In genomic region chr11:66044757-66045156, GRCh38 we compare ENCODE assay signal across 9 cellular contexts. TPM values are rescaled to one million over a fixed set of nuclear protein-coding genes. Genes with fewer than 3 reads are reported as not detected.
DNase-seq lines count a peak whose midpoint lies in the region; ATAC-seq and TF ChIP-seq lines count a peak whose summit lies in the region.
"Had no signal": no experiment of that assay in that cellular context is flagged by ENCODE, and none has a peak within 500 bp of the region (broad histone marks: within the 10 kb centered on the region; RNA-seq: fewer than 3 reads in every experiment).

No MANE protein-coding gene starts in this region.

- H3K9ac ChIP-seq in BLaER1 = no peak overlapping the region

- H3K4me1 ChIP-seq in BLaER1 (peaks cover 24% of the 10 kb centered on the region), ovary (ENCODE audit: insufficient read depth) (no peaks in the 10 kb centered on the region)

- H3K27me3 Mint-ChIP-seq in T-helper 17 cell (no peaks in the 10 kb centered on the region), immature natural killer cell (ENCODE audit: low read depth in 3 of 3) (peaks cover 0 to 11% (median 9%) of the 10 kb centered on the region in 3 donors)

- H3K9me3 ChIP-seq in BLaER1 = no peaks in the 10 kb centered on the region
- H3K9me3 ChIP-seq in T-helper 17 cell (ENCODE audit: control insufficient read depth, low read length, poor library complexity, severe bottlenecking) = no peaks in the 10 kb centered on the region
- H3K9me3 ChIP-seq in ovary = no peaks in the 10 kb centered on the region

- no peak for TF ChIP-seq POLR2A in ovary (IDR thresholded peaks at IDR 0.05)

- 59 to 71% (median 68%) methylated on average over 6 of the region's 6 CpGs for WGBS in ovary, 3 donors

- peak; percentile 5 for ATAC-seq in T-helper 17 cell

- H4K20me1 ChIP-seq in BLaER1 = no peaks in the 10 kb centered on the region

- no peak for TF ChIP-seq EP300 in ovary (IDR thresholded peaks at IDR 0.05)

- no peak overlapping the region for H3K4me3 Mint-ChIP-seq in T-helper 17 cell
- peak overlapping the region; percentile 22 to 74 (median 50) for H3K4me3 Mint-ChIP-seq in immature natural killer cell

- CTCF ChIA-PET in HEK293T (lab: Yijun Ruan, JAX) = interaction anchor here (0.6 to 2.2 kb wide), 9 partner anchors 8 to 369 kb away, joined by 3 to 11 read pairs (median 6); partner anchors contain the start of genes FIBP and PACS1

- H3K27me3 ChIP-seq in BLaER1 (no peaks in the 10 kb centered on the region), ovary (no peaks in the 10 kb centered on the region)

- H3K4me3 ChIP-seq in BLaER1 (no peak overlapping the region), ovary (no peak overlapping the region)

- no peaks in the 10 kb centered on the region for H3K9me3 Mint-ChIP-seq in immature natural killer cell

- peak overlapping the region; percentile 27 for H3K27ac Mint-ChIP-seq in T-helper 17 cell
- peak overlapping the region; percentile 46 to 89 (median 81) for H3K27ac Mint-ChIP-seq in immature natural killer cell

- H3K4me1 Mint-ChIP-seq in T-helper 17 cell (peaks cover 5% of the 10 kb centered on the region), immature natural killer cell (peaks cover 14 to 18% of the 10 kb centered on the region in 2 donors)

- peak overlapping the region; percentile 49 for H3K4me2 ChIP-seq in BLaER1

- H3K36me3 ChIP-seq in BLaER1 = no peaks in the 10 kb centered on the region
- no peaks in the 10 kb centered on the region for H3K36me3 ChIP-seq in ovary

- POLR2A ChIA-PET in HEK293T (lab: Yijun Ruan, JAX) = interaction anchor here (0.8 to 1.3 kb wide), 3 partner anchors 23 to 154 kb away, joined by 3 to 5 read pairs (median 4); partner anchors contain the start of genes BANF1, CCDC85B and EIF1AD

- TF ChIP-seq CTCF in GM10266 (IDR thresholded peaks at IDR 0.05; ENCODE audit: control insufficient read depth, insufficient read depth, low read depth, missing control alignments) (no peak), ovary (IDR thresholded peaks at IDR 0.05) (no peak)

- H3K36me3 Mint-ChIP-seq in T-helper 17 cell (ENCODE audit: low read depth) = no peaks in the 10 kb centered on the region
- no peaks in the 10 kb centered on the region for H3K36me3 Mint-ChIP-seq in immature natural killer cell

- peak; percentile 44 for DNase-seq in GM10266 (ENCODE audit: extremely low spot score)
- DNase-seq in T-helper 17 cell = no peak
- DNase-seq in immature natural killer cell = no peak
- DNase-seq in HUDEP-2 (lab: John Stamatoyannopoulos, UW; ENCODE audit: unreplicated experiment in 76 of 76) = no peak
- no peak for DNase-seq in HEK293T (ENCODE audit: extremely low spot score)
- DNase-seq in ovary = no peak
- no peak for DNase-seq in UCSD-AML1 (lab: John Stamatoyannopoulos, UW; ENCODE audit: unreplicated experiment)

- intact Hi-C loops in ovary (cut with DNase I) = no loop called here

- H3K27ac ChIP-seq in BLaER1 (no peak overlapping the region), ovary (no peak overlapping the region)
- H3K27ac ChIP-seq: epithelial cell of prostate had no signal

TF ChIP-seq in HEK293T, 16 proteins besides CTCF, POLR2A, EP300 and RAD21:
- TF ChIP-seq LEF1 (IDR thresholded peaks at IDR 0.05; ENCODE audit: borderline replicate concordance) (no peak), ELF4 (IDR thresholded peaks at IDR 0.05) (no peak), BHLHE40 (IDR thresholded peaks at IDR 0.05; ENCODE audit: borderline replicate concordance) (no peak), HDGF (IDR thresholded peaks at IDR 0.05; ENCODE audit: borderline replicate concordance) (no peak), CTBP1 (IDR thresholded peaks at IDR 0.05; ENCODE audit: borderline replicate concordance) (no peak), L3MBTL2 (conservative IDR thresholded peaks at IDR 0.05) (no peak), FOXM1 (IDR thresholded peaks at IDR 0.05; ENCODE audit: borderline replicate concordance) (no peak), ARNT (IDR thresholded peaks at IDR 0.05) (no peak), PKNOX1 (IDR thresholded peaks at IDR 0.05) (no peak), FOXK2 (IDR thresholded peaks at IDR 0.05) (no peak), TARDBP (IDR thresholded peaks at IDR 0.05) (no peak), SP1 (IDR thresholded peaks at IDR 0.05) (no peak), NFRKB (IDR thresholded peaks at IDR 0.05) (no peak), FOXA1 (IDR thresholded peaks at IDR 0.05) (no peak), ZNF384 (IDR thresholded peaks at IDR 0.05) (no peak), SUZ12 (IDR thresholded peaks at IDR 0.05) (no peak)

RNA-seq across cellular contexts. Expression of gene GAL3ST3, which starts 4.2 kb away (rescaled TPM):
- not detected for total RNA-seq in T-helper 17 cell
- polyA plus RNA-seq in immature natural killer cell = not detected
- total RNA-seq in ovary = 1 to 10 TPM in 1 of 7 donors, under 1 TPM in 3, not detected in 3; 0.20 to 3.3 (median 0.70) TPM
- polyA plus RNA-seq in ovary = under 1 TPM in 1 of 2 donors, not detected in 1; 0.08 TPM

RNA-seq across cellular contexts. Expression of gene SF3B2, which starts 7.4 kb away (rescaled TPM):
- total RNA-seq in T-helper 17 cell (100 to 1,000 TPM; 187 to 208 TPM), ovary (100 to 1,000 TPM; 113 to 199 (median 189) TPM)
- polyA plus RNA-seq in immature natural killer cell (100 to 1,000 TPM in 1 of 3 donors, 10 to 100 TPM in 2; 71.7 to 141 (median 76.7) TPM), ovary (100 to 1,000 TPM; 132 to 203 TPM)

RNA-seq across cellular contexts. Expression of gene CATSPER1, which starts 18.5 kb away (rescaled TPM):
- total RNA-seq in T-helper 17 cell (not detected), ovary (under 1 TPM in 1 of 7 donors, not detected in 6; 0.25 TPM)
- polyA plus RNA-seq in immature natural killer cell (10 to 100 TPM; 17.2 to 41.1 (median 20.8) TPM), ovary (not detected)

RNA-seq across cellular contexts. Expression of gene PACS1, which starts 25.3 kb away (rescaled TPM):
- total RNA-seq in T-helper 17 cell = 100 to 1,000 TPM; 215 to 227 TPM
- 10 to 100 TPM; 10.0 to 72.3 (median 23.9) TPM for polyA plus RNA-seq in immature natural killer cell
- 10 to 100 TPM; 22.4 to 83.9 (median 73.9) TPM for total RNA-seq in ovary
- 10 to 100 TPM; 31.3 to 92.9 TPM for polyA plus RNA-seq in ovary

RNA-seq across cellular contexts. Expression of gene CST6, which starts 32.9 kb away (rescaled TPM):
- total RNA-seq in T-helper 17 cell (not detected), ovary (10 to 100 TPM in 1 of 7 donors, under 1 TPM in 4, not detected in 2; 0.32 to 25.4 (median 0.84) TPM)
- polyA plus RNA-seq in immature natural killer cell (not detected), ovary (under 1 TPM in 1 of 2 donors, not detected in 1; 0.30 TPM)
